In the genomic region with DNA sequence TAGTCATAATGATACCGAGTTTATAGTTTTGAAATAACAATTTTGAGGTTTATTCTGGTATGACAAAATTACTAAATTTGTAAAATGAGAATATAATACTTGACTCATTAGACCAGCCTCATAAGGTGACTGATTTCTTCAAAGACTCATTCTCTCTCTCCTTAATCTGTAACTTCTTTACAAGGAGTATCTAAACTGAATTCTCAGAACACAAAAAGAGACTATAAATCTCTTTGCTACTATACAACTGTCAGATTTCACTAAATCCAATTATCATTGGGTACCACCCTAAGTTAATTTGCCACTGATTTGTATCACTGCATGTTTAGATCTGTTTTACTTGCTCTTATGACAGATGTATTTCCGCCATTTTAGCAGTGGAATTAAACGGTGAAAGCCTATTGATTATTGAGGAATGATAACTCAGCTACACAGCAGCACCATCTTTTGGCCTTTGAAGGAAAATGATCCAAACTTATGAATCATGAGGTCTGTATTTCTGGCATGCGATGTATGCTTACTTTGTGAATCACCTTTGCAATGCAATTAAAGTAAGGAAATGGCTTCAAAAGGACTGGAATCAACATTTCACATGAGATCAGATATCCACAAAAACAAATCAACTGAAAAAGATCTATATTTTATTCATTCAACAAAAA, we compare ENCODE assay signal across 12 cellular contexts.
DNase-seq lines count a peak whose midpoint lies in the region; ATAC-seq and TF ChIP-seq lines count a peak whose summit lies in the region.
"Had no signal": no experiment of that assay in that cellular context is flagged by ENCODE, and none has a peak within 500 bp of the region (broad histone marks: within the 10 kb centered on the region; RNA-seq: fewer than 3 reads in every experiment).

No MANE protein-coding gene starts in this region.

- ATAC-seq in GM18505 (IDR thresholded peaks at IDR 0.05; ENCODE audit: unreplicated experiment) (no peak), HG02759 (IDR thresholded peaks at IDR 0.05; ENCODE audit: unreplicated experiment) (no peak), GM18511 (IDR thresholded peaks at IDR 0.05; ENCODE audit: unreplicated experiment) (no peak)
- ATAC-seq: gastroesophageal sphincter; stimulated activated naive CD8-positive, alpha-beta T cell treated with anti-CD3 and anti-CD28 coated beads, Interleukin-15, Interleukin-2, amounts not matched to agents 100 U/mL and 50 U/mL, for 24 hours had no signal

- in situ Hi-C loops in GM23248 (cut with MboI) = no loop called here

- H3K4me1 ChIP-seq in GM23248 (ENCODE audit: insufficient read depth) (peaks cover 15% of the 10 kb centered on the region), osteoblast (ENCODE audit: insufficient read depth, low read length) (peaks cover 17% of the 10 kb centered on the region)
- H3K4me1 ChIP-seq: gastroesophageal sphincter, pancreas had no signal

- H3K9me3 ChIP-seq in GM23248 (ENCODE audit: low read depth) (no peaks in the 10 kb centered on the region), osteoblast (ENCODE audit: low read depth, low read length) (no peaks in the 10 kb centered on the region)
- H3K9me3 ChIP-seq: gastroesophageal sphincter, pancreas had no signal

- H3K9me2 ChIP-seq in GM23248 (ENCODE audit: insufficient read depth) = no peaks in the 10 kb centered on the region

- peak; percentile 69 for DNase-seq in GM23248
- DNase-seq in NCI-H524 (lab: John Stamatoyannopoulos, UW) = peak; percentile 57 to 73
- DNase-seq in dermis blood vessel endothelial cell = peak; percentile 92
- DNase-seq in osteoblast (ENCODE audit: insufficient read length, low spot score, missing footprints) = peak; percentile 3
- DNase-seq in OCI-M2 (lab: John Stamatoyannopoulos, UW; ENCODE audit: unreplicated experiment) = no peak
- DNase-seq: activated gamma-delta T cell; pancreas; stimulated activated naive CD8-positive, alpha-beta T cell treated with anti-CD3 and anti-CD28 coated beads, Interleukin-15, Interleukin-2, amounts not matched to agents 100 U/mL and 50 U/mL, for 24 hours had no signal

- H3K9ac ChIP-seq in GM23248 = no peak overlapping the region

- H3K27ac ChIP-seq in GM23248 (no peak overlapping the region), osteoblast (ENCODE audit: low read depth, low read length) (peak overlapping the region; percentile 39)
- H3K27ac ChIP-seq: gastroesophageal sphincter, pancreas had no signal

- H3K36me3 ChIP-seq in GM23248 (ENCODE audit: low read depth) (no peaks in the 10 kb centered on the region), osteoblast (ENCODE audit: insufficient read depth, low read length) (no peaks in the 10 kb centered on the region)
- H3K36me3 ChIP-seq: gastroesophageal sphincter, pancreas had no signal

- H4K20me1 ChIP-seq in GM23248 (ENCODE audit: insufficient read depth) (no peaks in the 10 kb centered on the region), osteoblast (ENCODE audit: insufficient read depth, low read length) (no peaks in the 10 kb centered on the region)

- H3K4me2 ChIP-seq in GM23248 (ENCODE audit: unreplicated experiment) (peak overlapping the region; percentile 42), osteoblast (ENCODE audit: insufficient read depth, low read length) (peak overlapping the region; percentile 65)

- H3K4me3 ChIP-seq in GM23248 (no peak overlapping the region), osteoblast (ENCODE audit: insufficient read depth, low read length) (peak overlapping the region; percentile 22)
- H3K4me3 ChIP-seq: gastroesophageal sphincter, pancreas had no signal

- TF ChIP-seq CTCF in osteoblast (IDR thresholded peaks at IDR 0.05; ENCODE audit: extremely low read depth, low read depth, low read length) = peak; percentile 35

- WGBS in GM23248 (ENCODE audit: low coverage in 1 of 2, low lambda C conversion rate in 2 of 2, missing lambda C conversion rate in 2 of 2), 2 experiments = 33 to 34% methylated on average over 4 of the region's 4 CpGs

- H3K27me3 ChIP-seq in GM23248 (replicated peaks; ENCODE audit: insufficient read depth) (no peaks in the 10 kb centered on the region), osteoblast (ENCODE audit: insufficient read depth, low read length) (no peaks in the 10 kb centered on the region)
- H3K27me3 ChIP-seq: gastroesophageal sphincter, pancreas had no signal

- peak overlapping the region; percentile 17; the same call in 1 of the 2 replicates for H2AFZ ChIP-seq in GM23248
- peak overlapping the region; percentile 43 for H2AFZ ChIP-seq in osteoblast (ENCODE audit: low read length)

- H3F3A ChIP-seq in GM23248 (ENCODE audit: insufficient read depth) = no peaks in the 10 kb centered on the region

- no peak for TF ChIP-seq POLR2A in GM18505 (IDR thresholded peaks at IDR 0.05; ENCODE audit: borderline replicate concordance, extremely low read depth, insufficient read depth, insufficient read length)

- H3K79me2 ChIP-seq in GM23248 (ENCODE audit: insufficient read depth) (no peaks in the 10 kb centered on the region), osteoblast (ENCODE audit: insufficient read depth, low read length) (no peaks in the 10 kb centered on the region)
